Comparison of ENCODE assay signal across 2 cellular contexts in the genomic region with DNA sequence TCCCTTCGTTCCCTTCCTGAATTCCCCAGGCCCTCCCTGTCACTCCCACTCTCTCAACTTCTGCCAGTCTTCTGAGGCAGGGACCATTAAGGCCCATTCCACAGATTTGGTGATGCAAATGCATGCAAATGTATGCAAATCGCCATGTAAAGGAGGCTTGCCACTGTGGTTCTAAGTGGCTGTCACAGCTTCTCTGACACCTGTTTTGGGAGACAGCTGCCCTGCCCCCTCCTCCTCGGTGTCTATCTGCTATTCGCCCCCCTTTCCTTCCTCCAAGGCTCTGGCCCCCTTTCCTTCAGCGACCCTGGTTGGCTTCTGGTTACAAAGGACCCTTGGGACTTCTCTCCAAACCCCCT.
TF ChIP-seq lines count a peak whose summit lies in the region.

No MANE protein-coding gene starts in this region.

TF ChIP-seq in GM12891, 5 proteins besides CTCF, POLR2A, EP300 and RAD21:
- TF ChIP-seq SPI1 (IDR thresholded peaks at IDR 0.05; ENCODE audit: low read depth, low read length), result no peak
- peak; percentile 89 for TF ChIP-seq POU2F2 (IDR thresholded peaks at IDR 0.05; ENCODE audit: low read depth, low read length)
- TF ChIP-seq POLR2AphosphoS5 (IDR thresholded peaks at IDR 0.05; ENCODE audit: low read depth, low read length), result no peak
TF ChIP-seq in GM12891: peak in this region for 1.

TF ChIP-seq in H1, 55 proteins besides CTCF, POLR2A, EP300 and RAD21:
- TF ChIP-seq CEBPB (IDR thresholded peaks at IDR 0.05; ENCODE audit: low read depth, low read length) (no peak), TEAD4 (IDR thresholded peaks at IDR 0.05; ENCODE audit: low read depth, low read length) (0 out of 2 replicates have a peak, but pooled peaks have one; percentile 3), MAFK (IDR thresholded peaks at IDR 0.05; ENCODE audit: low read depth, low read length) (no peak), ASH2L (IDR thresholded peaks at IDR 0.05; ENCODE audit: low read length) (no peak), CHD1 (IDR thresholded peaks at IDR 0.05; ENCODE audit: low read depth, low read length) (no peak)
